In genomic region chr19:53908106-53908932, GRCh38 we compare ENCODE assay signal across 8 cellular contexts. TPM values are rescaled to one million over a fixed set of nuclear protein-coding genes. Genes with fewer than 3 reads are reported as not detected.
DNase-seq lines count a peak whose midpoint lies in the region; TF ChIP-seq lines count a peak whose summit lies in the region.

No MANE protein-coding gene starts in this region.

- no peak for TF ChIP-seq POLR2A in esophagus muscularis mucosa (IDR thresholded peaks at IDR 0.05; ENCODE audit: low read depth)

- no peak for TF ChIP-seq CTCF in esophagus muscularis mucosa (IDR thresholded peaks at IDR 0.05)

- H3K4me3 ChIP-seq in esophagus muscularis mucosa = peak overlapping the region; percentile 15 to 32 (median 21)
- H3K4me3 ChIP-seq in neuron (ENCODE audit: low read length) = peak overlapping the region; percentile 74

- H3K36me3 ChIP-seq in esophagus muscularis mucosa = no peaks in the 10 kb centered on the region
- H3K36me3 ChIP-seq in neuron (ENCODE audit: insufficient read depth, low read length) = peaks cover 5% of the 10 kb centered on the region

- intact Hi-C loops in esophagus muscularis mucosa (cut with DNase I) = loop anchor here (5.0 to 10.0 kb wide), 2 partner anchors 64 to 114 kb away; no protein-coding TSS in a partner anchor

- DNase-seq in COLO668 (lab: John Stamatoyannopoulos, UW; ENCODE audit: unreplicated experiment) = peak; percentile 11
- DNase-seq in NAMALWA (ENCODE audit: low spot score) = peak; percentile 65
- peak; percentile 44 for DNase-seq in activated T-cell treated with anti-CD3 and anti-CD28 coated beads for 24 hours (ENCODE audit: low read depth)
- no peak for DNase-seq in esophagus muscularis mucosa (ENCODE audit: extremely low spot score)
- no peak for DNase-seq in SW480 (ENCODE audit: low spot score)
- DNase-seq in Kasumi-1 (lab: John Stamatoyannopoulos, UW) = no peak
- no peak for DNase-seq in NCI-H524 (lab: John Stamatoyannopoulos, UW)

- peak overlapping the region; percentile 68 for H2AFZ ChIP-seq in neuron (ENCODE audit: low read depth, low read length)

- H3K9me3 ChIP-seq in esophagus muscularis mucosa = no peaks in the 10 kb centered on the region
- no peaks in the 10 kb centered on the region for H3K9me3 ChIP-seq in neuron (ENCODE audit: low read length)

- H3K4me1 ChIP-seq in esophagus muscularis mucosa = peaks cover 8 to 38% (median 33%) of the 10 kb centered on the region in 4 donors
- H3K4me1 ChIP-seq in neuron (ENCODE audit: insufficient read depth, low read length) = peaks cover 24% of the 10 kb centered on the region

- 2% methylated on average over 15 of the region's 51 CpGs for WGBS in esophagus muscularis mucosa

- TF ChIP-seq EP300 in esophagus muscularis mucosa (IDR thresholded peaks at IDR 0.05) = no peak

- H3K27ac ChIP-seq in esophagus muscularis mucosa (replicated peaks in 1 of 4) = no peak overlapping the region

- peaks cover 0 to 98% (median 55%) of the 10 kb centered on the region in 4 donors for H3K27me3 ChIP-seq in esophagus muscularis mucosa
- peaks cover 6% of the 10 kb centered on the region for H3K27me3 ChIP-seq in neuron (ENCODE audit: insufficient read depth, low read length)

RNA-seq across cellular contexts. Expression of gene CACNG7, which starts 0.8 kb away (rescaled TPM):
- 1 to 10 TPM in 1 of 4 donors, under 1 TPM in 1, not detected in 2; under 0.01 to 1.2 TPM for total RNA-seq in esophagus muscularis mucosa

RNA-seq across cellular contexts. Expression of gene PRKCG, which starts 26.3 kb away (rescaled TPM):
- not detected for total RNA-seq in esophagus muscularis mucosa

RNA-seq across cellular contexts. Expression of gene MYADM, which starts 40.6 kb away (rescaled TPM):
- total RNA-seq in esophagus muscularis mucosa = 100 to 1,000 TPM; 130 to 353 (median 204) TPM

RNA-seq across cellular contexts. Expression of gene CACNG8, which starts 54.4 kb away (rescaled TPM):
- under 1 TPM in 1 of 4 donors, not detected in 3; 0.06 TPM for total RNA-seq in esophagus muscularis mucosa

Comparison
In these comparisons a context has a peak if more than half of its experiments do, and no peak if none do; other contexts are left out.
1. DNase-seq: peak in COLO668 (single experiment), NAMALWA (single experiment) and activated T-cell treated with anti-CD3 and anti-CD28 coated beads for 24 hours (single experiment); none in esophagus muscularis mucosa (single experiment), SW480 (single experiment), Kasumi-1 (0 of 2) and NCI-H524 (0 of 2).